Comparison of ENCODE assay signal across 8 cellular contexts in genomic region chr6:26537160-26537845, GRCh38. TPM values are rescaled to one million over a fixed set of nuclear protein-coding genes. Genes with fewer than 3 reads are reported as not detected.
DNase-seq lines count a peak whose midpoint lies in the region; ATAC-seq and TF ChIP-seq lines count a peak whose summit lies in the region.

No MANE protein-coding gene starts in this region.

- TF ChIP-seq CTCF in WERI-Rb-1 (IDR thresholded peaks at IDR 0.05; ENCODE audit: low read depth, low read length) = no peak
- TF ChIP-seq CTCF in mammary epithelial cell (conservative IDR thresholded peaks at IDR 0.05 in 1 of 2, IDR thresholded peaks at IDR 0.05 in 1 of 2; ENCODE audit: extremely low read depth in 1 of 2, insufficient read depth in 1 of 2, low read depth in 1 of 2, low read length in 2 of 2) = no peak

- H3K9ac ChIP-seq in mammary epithelial cell (ENCODE audit: insufficient read depth, low read length) = peak overlapping the region; percentile 90

- H3K9me3 ChIP-seq in WERI-Rb-1 (ENCODE audit: severe bottlenecking) (no peaks in the 10 kb centered on the region), mammary epithelial cell (replicated peaks; ENCODE audit: insufficient read depth, low read length) (no peaks in the 10 kb centered on the region)

- H3K79me2 ChIP-seq in mammary epithelial cell (ENCODE audit: insufficient read depth, low read length) = peaks cover 38% of the 10 kb centered on the region

- WGBS in mammary epithelial cell (ENCODE audit: low coverage, missing lambda C conversion rate) = 2% methylated on average over 32 of the region's 37 CpGs

- peak overlapping the region; percentile 96 for H3K4me3 ChIP-seq in WERI-Rb-1 (ENCODE audit: low read depth, low read length)
- H3K4me3 ChIP-seq in mammary epithelial cell (replicated peaks in 1 of 3; ENCODE audit: insufficient read depth in 1 of 3, low read depth in 2 of 3, low read length in 3 of 3) = peak overlapping the region; percentile 65 to 77 (median 76)

- TSS peak; percentile 72 for BruUV-seq in mammary epithelial cell (replicated peaks; lab: Mats Ljungman, UMichigan)

- no peaks in the 10 kb centered on the region for H4K20me1 ChIP-seq in mammary epithelial cell (ENCODE audit: insufficient read depth, low read length)

- H3K4me2 ChIP-seq in mammary epithelial cell (ENCODE audit: insufficient read depth, low read depth, low read length) = peak overlapping the region; percentile 83

- ATAC-seq in GM18867 (IDR thresholded peaks at IDR 0.05; ENCODE audit: unreplicated experiment) = peak; percentile 48
- ATAC-seq in HG03108 (IDR thresholded peaks at IDR 0.05; ENCODE audit: unreplicated experiment) = peak; percentile 39

- H3K27me3 ChIP-seq in WERI-Rb-1 (ENCODE audit: insufficient read depth, low read depth, severe bottlenecking) (no peaks in the 10 kb centered on the region), mammary epithelial cell (ENCODE audit: insufficient read depth, low read length) (no peaks in the 10 kb centered on the region)

- peak overlapping the region; percentile 82 for H3K27ac ChIP-seq in WERI-Rb-1
- peak overlapping the region; percentile 91 for H3K27ac ChIP-seq in mammary epithelial cell (ENCODE audit: insufficient read depth, low read depth, low read length)

- intact Hi-C loops in mammary epithelial cell (cut with micrococcal nuclease) = loop anchor here (1.0 to 10.0 kb wide), 9 partner anchors 16 to 937 kb away; partner anchors contain the start of genes BTN2A1 and ZNF184

- DNase-seq in A172 (ENCODE audit: low spot score) = peak; percentile 97
- peak; percentile 89 for DNase-seq in NCI-H2196 (lab: John Stamatoyannopoulos, UW; ENCODE audit: unreplicated experiment)
- DNase-seq in WERI-Rb-1 = peak; percentile 96
- DNase-seq in mammary epithelial cell = peak; percentile 94
- DNase-seq in inferior parietal cortex (ENCODE audit: extremely low spot score) = peak; percentile 95
- peak; percentile 80 for DNase-seq in smooth muscle cell of the brain vasculature (ENCODE audit: low read depth, low spot score)

- in situ Hi-C loops in mammary epithelial cell (cut with MboI; ENCODE audit: low sequenced_read_pairs in 2 of 2) = loop anchor here in 1 of 2 donors (10.0 kb wide), 1 partner anchor 203 kb away; no protein-coding TSS in a partner anchor

- CTCF ChIA-PET in mammary epithelial cell (lab: Charles Lee; ENCODE audit: low non-redundant PET) = interaction anchor here (0.6 kb wide), 1 partner anchor 15 kb away, joined by 3 read pairs; no protein-coding TSS in a partner anchor

- H3K36me3 ChIP-seq in WERI-Rb-1 = peaks cover under 1% of the 10 kb centered on the region; the same call in 1 of the 2 replicates
- peaks cover under 1% of the 10 kb centered on the region for H3K36me3 ChIP-seq in mammary epithelial cell (ENCODE audit: insufficient read depth, low read length)

- H2AFZ ChIP-seq in mammary epithelial cell (ENCODE audit: low read depth, low read length) = peak overlapping the region; percentile 90

- H3K4me1 ChIP-seq in mammary epithelial cell (ENCODE audit: insufficient read depth, low read length) = peaks cover 21% of the 10 kb centered on the region

- dilution Hi-C loops in mammary epithelial cell (cut with HindIII; ENCODE audit: low sequenced_read_pairs) = no loop called here

RNA-seq across cellular contexts. Expression of gene HMGN4, which starts 0.9 kb away (rescaled TPM):
- total RNA-seq in A172 (2014; rRNA removed; shearing (Covaris generic)) = 101 and 106 TPM in 2 replicates
- 10 to 100 TPM; 74.6 to 81.5 TPM for total RNA-seq in mammary epithelial cell
- 50.2 TPM for polyA plus RNA-seq in mammary epithelial cell
- 38.5 TPM for polyA minus RNA-seq in mammary epithelial cell

RNA-seq across cellular contexts. Expression of gene BTN1A1, which starts 37.2 kb away (rescaled TPM):
- not detected in 2 replicates for total RNA-seq in A172 (2014; rRNA removed; shearing (Covaris generic))
- total RNA-seq in mammary epithelial cell = not detected
- not detected for polyA plus RNA-seq in mammary epithelial cell
- not detected for polyA minus RNA-seq in mammary epithelial cell

RNA-seq across cellular contexts. Expression of gene ABT1, which starts 59.5 kb away (rescaled TPM):
- total RNA-seq in A172 (2014; rRNA removed; shearing (Covaris generic)) = 18.9 and 20.4 TPM in 2 replicates
- total RNA-seq in mammary epithelial cell = 10 to 100 TPM; 14.2 to 15.9 TPM
- 18.8 TPM for polyA plus RNA-seq in mammary epithelial cell
- 12.5 TPM for polyA minus RNA-seq in mammary epithelial cell

Comparison
In these comparisons a context has a peak if more than half of its experiments do, and no peak if none do; other contexts are left out.
1. Peak in every context shown above with its lines: DNase-seq, ATAC-seq, H3K4me3 ChIP-seq and H3K27ac ChIP-seq.